Comparison of ENCODE assay signal across 11 cellular contexts in the genomic region with DNA sequence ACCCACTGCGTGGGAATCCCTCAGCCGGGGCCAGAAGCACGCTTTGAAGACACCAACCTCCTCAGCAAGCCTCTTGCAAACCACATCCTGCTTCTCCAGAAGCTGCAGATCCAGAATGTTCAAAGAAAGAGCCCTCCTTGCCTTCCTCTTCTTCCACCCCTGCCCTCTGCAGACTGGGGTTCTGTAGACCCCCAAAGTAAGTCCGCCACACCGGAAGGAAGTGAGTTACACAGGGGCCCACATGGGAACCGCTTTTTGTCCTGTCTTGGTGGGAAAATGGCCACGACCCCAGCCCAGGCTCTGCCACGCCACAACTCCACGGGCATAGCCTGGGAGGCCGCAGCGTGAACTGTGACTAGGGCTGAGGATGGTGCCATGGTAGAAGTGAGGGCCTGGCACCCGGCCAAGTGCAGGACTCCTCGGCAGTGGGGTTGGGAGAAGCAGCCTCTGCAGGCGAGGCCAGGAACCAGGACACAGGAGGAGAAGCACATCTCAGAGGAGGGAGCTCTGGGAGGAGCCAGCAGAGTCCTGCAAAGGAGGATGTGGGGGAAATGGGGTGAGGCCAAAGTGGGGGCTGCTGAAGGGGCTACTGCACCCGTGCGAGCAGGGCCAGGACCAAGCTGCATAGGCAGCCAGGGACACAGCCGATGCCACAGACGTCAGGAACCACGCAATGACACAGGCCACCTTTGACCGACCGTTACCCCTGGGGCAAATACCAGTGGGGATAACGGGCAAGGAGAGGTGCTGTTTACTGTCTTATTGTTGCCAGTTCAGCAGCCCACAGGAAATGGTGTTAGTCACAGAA. TPM values are rescaled to one million over a fixed set of nuclear protein-coding genes. Genes with fewer than 3 reads are reported as not detected.
A peak's percentile ranks its signal among the peaks of the same experiment; 100 is the strongest.
DNase-seq lines count a peak whose midpoint lies in the region; ATAC-seq and TF ChIP-seq lines count a peak whose summit lies in the region.
"Had no signal": no experiment of that assay in that cellular context is flagged by ENCODE, and none has a peak within 500 bp of the region (broad histone marks: within the 10 kb centered on the region; RNA-seq: fewer than 3 reads in every experiment).

No MANE protein-coding gene starts in this region.

- peaks cover 2% of the 10 kb centered on the region for H3K36me3 Mint-ChIP-seq in activated CD8-positive, alpha-beta T cell treated with anti-CD3 and anti-CD28 coated beads, Interleukin-2, amount 10 ng/mL, durations not matched to agents 7 days and 5 days (ENCODE audit: low read depth)
- H3K36me3 Mint-ChIP-seq in stimulated activated naive CD8-positive, alpha-beta T cell treated with anti-CD3 and anti-CD28 coated beads, Interleukin-15, Interleukin-2, amounts not matched to agents 100 ng/mL and 50 ng/mL, for 24 hours (ENCODE audit: low read depth), result no peaks in the 10 kb centered on the region

- H3K27me3 Mint-ChIP-seq in activated CD8-positive, alpha-beta T cell treated with anti-CD3 and anti-CD28 coated beads, Interleukin-2, amount 10 ng/mL, durations not matched to agents 7 days and 5 days (ENCODE audit: low read depth), result no peaks in the 10 kb centered on the region
- no peaks in the 10 kb centered on the region for H3K27me3 Mint-ChIP-seq in stimulated activated naive CD8-positive, alpha-beta T cell treated with anti-CD3 and anti-CD28 coated beads, Interleukin-15, Interleukin-2, amounts not matched to agents 100 ng/mL and 50 ng/mL, for 24 hours

- no peak for TF ChIP-seq CTCF in GM13977 (IDR thresholded peaks at IDR 0.05; ENCODE audit: extremely low read depth, insufficient read depth, missing control alignments)

- CTCF ChIA-PET in activated CD8-positive, alpha-beta T cell treated with anti-CD3 and anti-CD28 coated beads, Interleukin-2, amount 10 ng/mL, durations not matched to agents 7 days and 5 days (lab: Charles Lee), result interaction anchor here (0.6 to 1.7 kb wide), 5 partner anchors 31 to 103 kb away, joined by 3 to 4 read pairs (median 3); partner anchors contain the start of gene PDE9A

- DNase-seq in NCI-H510A treated with DMSO at 0.1 percent for 48 hours (lab: John Stamatoyannopoulos, UW), result peak; percentile 17
- DNase-seq in NCI-H510A (lab: John Stamatoyannopoulos, UW), result no peak
- peak; percentile 75 for DNase-seq in activated CD8-positive, alpha-beta T cell treated with anti-CD3 and anti-CD28 coated beads, Interleukin-2, amount 10 ng/mL, durations not matched to agents 7 days and 5 days
- peak; percentile 31 for DNase-seq in fibroblast of gingiva (ENCODE audit: low read depth)
- DNase-seq in GM13977 (ENCODE audit: low spot score), result no peak
- DNase-seq: ACHN; activated B cell treated with CpG ODN at 0.5 μM for 24 hours; effector CD8-positive, alpha-beta T cell had no signal

- H3K27ac Mint-ChIP-seq in activated CD8-positive, alpha-beta T cell treated with anti-CD3 and anti-CD28 coated beads, Interleukin-2, amount 10 ng/mL, durations not matched to agents 7 days and 5 days, result peak overlapping the region; percentile 100
- peak overlapping the region; percentile 87 for H3K27ac Mint-ChIP-seq in stimulated activated naive CD8-positive, alpha-beta T cell treated with anti-CD3 and anti-CD28 coated beads, Interleukin-15, Interleukin-2, amounts not matched to agents 100 ng/mL and 50 ng/mL, for 24 hours
- H3K27ac Mint-ChIP-seq: activated B cell treated with CpG ODN at 0.5 μM for 24 hours had no signal

- peak overlapping the region; percentile 82 for H3K4me3 Mint-ChIP-seq in activated CD8-positive, alpha-beta T cell treated with anti-CD3 and anti-CD28 coated beads, Interleukin-2, amount 10 ng/mL, durations not matched to agents 7 days and 5 days
- peak overlapping the region; percentile 66 for H3K4me3 Mint-ChIP-seq in stimulated activated naive CD8-positive, alpha-beta T cell treated with anti-CD3 and anti-CD28 coated beads, Interleukin-15, Interleukin-2, amounts not matched to agents 100 ng/mL and 50 ng/mL, for 24 hours
- H3K4me3 Mint-ChIP-seq: activated B cell treated with CpG ODN at 0.5 μM for 24 hours had no signal

- H3K4me1 Mint-ChIP-seq in activated CD8-positive, alpha-beta T cell treated with anti-CD3 and anti-CD28 coated beads, Interleukin-2, amount 10 ng/mL, durations not matched to agents 7 days and 5 days (ENCODE audit: low read depth), result peaks cover 58% of the 10 kb centered on the region
- H3K4me1 Mint-ChIP-seq in stimulated activated naive CD8-positive, alpha-beta T cell treated with anti-CD3 and anti-CD28 coated beads, Interleukin-15, Interleukin-2, amounts not matched to agents 100 ng/mL and 50 ng/mL, for 24 hours (ENCODE audit: low read depth), result peaks cover 52% of the 10 kb centered on the region

- POLR2A ChIA-PET in activated CD8-positive, alpha-beta T cell treated with anti-CD3 and anti-CD28 coated beads, Interleukin-2, amount 10 ng/mL, durations not matched to agents 7 days and 5 days (lab: Charles Lee), result interaction anchor here (0.6 to 1.4 kb wide), 9 partner anchors 10 to 280 kb away, joined by 3 to 13 read pairs (median 4); partner anchors contain the start of gene UBASH3A

- in situ Hi-C loops in GM13977 (cut with MboI; ENCODE audit: low pct_unique_long_range_greater_than_20kb, low sequenced_read_pairs, unreplicated experiment), result no loop called here

- peak; percentile 79 for ATAC-seq in activated CD8-positive, alpha-beta T cell treated with anti-CD3 and anti-CD28 coated beads, Interleukin-2, amount 10 ng/mL, durations not matched to agents 7 days and 5 days
- ATAC-seq in GM18520 (IDR thresholded peaks at IDR 0.05; ENCODE audit: unreplicated experiment) (no peak), GM18511 (IDR thresholded peaks at IDR 0.05; ENCODE audit: unreplicated experiment) (no peak)

- H3K9me3 Mint-ChIP-seq in activated CD8-positive, alpha-beta T cell treated with anti-CD3 and anti-CD28 coated beads, Interleukin-2, amount 10 ng/mL, durations not matched to agents 7 days and 5 days (ENCODE audit: insufficient read depth), result no peaks in the 10 kb centered on the region
- H3K9me3 Mint-ChIP-seq in stimulated activated naive CD8-positive, alpha-beta T cell treated with anti-CD3 and anti-CD28 coated beads, Interleukin-15, Interleukin-2, amounts not matched to agents 100 ng/mL and 50 ng/mL, for 24 hours, result no peaks in the 10 kb centered on the region
- H3K9me3 Mint-ChIP-seq: activated B cell treated with CpG ODN at 0.5 μM for 24 hours had no signal

RNA-seq across cellular contexts. Expression of gene PDE9A, which starts 30.9 kb away (rescaled TPM):
- 10 to 100 TPM in 1 of 2 experiments, 1 to 10 TPM in 1; 8.3 to 10.8 TPM for total RNA-seq in activated CD8-positive, alpha-beta T cell treated with anti-CD3 and anti-CD28 coated beads, Interleukin-2, amount 10 ng/mL, durations not matched to agents 7 days and 5 days

Comparison
In these comparisons a context has a peak if more than half of its experiments do, and no peak if none do; other contexts are left out.
1. DNase-seq: peak in NCI-H510A treated with DMSO at 0.1 percent for 48 hours (single experiment), activated CD8-positive, alpha-beta T cell treated with anti-CD3 and anti-CD28 coated beads, Interleukin-2, amount 10 ng/mL, durations not matched to agents 7 days and 5 days (single experiment) and fibroblast of gingiva (single experiment); none in NCI-H510A (single experiment) and GM13977 (single experiment).